In genomic region chr4:72970756-72971155, GRCh38 we compare ENCODE assay signal across 15 cellular contexts.
DNase-seq lines count a peak whose midpoint lies in the region; ATAC-seq and TF ChIP-seq lines count a peak whose summit lies in the region.
"Had no signal": no experiment of that assay in that cellular context is flagged by ENCODE, and none has a peak within 500 bp of the region (broad histone marks: within the 10 kb centered on the region; RNA-seq: fewer than 3 reads in every experiment).

No MANE protein-coding gene starts in this region.

- H3K4me3 Mint-ChIP-seq in HFFc6 = peak overlapping the region; percentile 26; the same call in 1 of the 2 replicates

- intact Hi-C loops in ascending aorta (cut with DNase I) = loop anchor here (5.0 kb wide), 1 partner anchor 73 kb away; no protein-coding TSS in a partner anchor

- peak overlapping the region; percentile 64 to 81 for H3K27ac ChIP-seq in ascending aorta
- peak overlapping the region; percentile 75 to 80 for H3K27ac ChIP-seq in thoracic aorta
- H3K27ac ChIP-seq: BLaER1 treated with 17β-estradiol and CSF1 and Interleukin-3, amounts not matched to agents 10 nM and 100 nM; SK-N-MC had no signal

- no peaks in the 10 kb centered on the region for H3K27me3 ChIP-seq in ascending aorta
- H3K27me3 ChIP-seq in thoracic aorta (replicated peaks; ENCODE audit: insufficient read depth) = no peaks in the 10 kb centered on the region
- H3K27me3 ChIP-seq: BLaER1 treated with 17β-estradiol and CSF1 and Interleukin-3, amounts not matched to agents 10 nM and 100 nM had no signal

- 0 out of 2 replicates have a peak, but pooled peaks cover 8% of the 10 kb centered on the region for H3K9me3 Mint-ChIP-seq in HFFc6

- peak overlapping the region; percentile 90 for H3K27ac Mint-ChIP-seq in HFFc6

- peaks cover 66% of the 10 kb centered on the region for H3K4me1 Mint-ChIP-seq in HFFc6 (ENCODE audit: low read depth)

- H3K36me3 ChIP-seq in ascending aorta = no peaks in the 10 kb centered on the region
- no peaks in the 10 kb centered on the region for H3K36me3 ChIP-seq in thoracic aorta
- H3K36me3 ChIP-seq: BLaER1 treated with 17β-estradiol and CSF1 and Interleukin-3, amounts not matched to agents 10 nM and 100 nM had no signal

- ATAC-seq in thoracic aorta (ENCODE audit: insufficient number of reproducible peaks, low FRiP score, low read depth) (no peak), GM21360 (IDR thresholded peaks at IDR 0.05; ENCODE audit: unreplicated experiment) (no peak), HG03460 (IDR thresholded peaks at IDR 0.05; ENCODE audit: unreplicated experiment) (no peak)

- no peaks in the 10 kb centered on the region for H3K27me3 Mint-ChIP-seq in HFFc6 (ENCODE audit: insufficient read depth)

- DNase-seq in HFFc6 (no peak), ascending aorta (ENCODE audit: low spot score in 2 of 2) (no peak), fibroblast of the aortic adventitia (ENCODE audit: low read depth) (peak; percentile 17), thoracic aorta (ENCODE audit: low spot score) (no peak), NCI-H2081 (lab: John Stamatoyannopoulos, UW) (no peak)
- DNase-seq: Kasumi-1, NCI-H1417, NCI-H2029 treated with DMSO at 0.1 percent for 48 hours, NCI-H2227 treated with DMSO at 0.1 percent for 48 hours, NCI-H526, OCI-M1 had no signal

- H3K4me1 ChIP-seq in ascending aorta (peaks cover 7 to 27% of the 10 kb centered on the region in 2 donors), thoracic aorta (ENCODE audit: control insufficient read depth in 1 of 2, low read depth in 2 of 2) (peaks cover 25 to 54% of the 10 kb centered on the region in 2 donors)
- H3K4me1 ChIP-seq: BLaER1 treated with 17β-estradiol and CSF1 and Interleukin-3, amounts not matched to agents 10 nM and 100 nM had no signal

- H3K36me3 Mint-ChIP-seq in HFFc6 (ENCODE audit: low read depth) = no peaks in the 10 kb centered on the region

- H3K4me3 ChIP-seq in ascending aorta = no peak overlapping the region
- no peak overlapping the region for H3K4me3 ChIP-seq in fibroblast of the aortic adventitia (ENCODE audit: low read depth, low read length)
- H3K4me3 ChIP-seq in thoracic aorta = no peak overlapping the region
- H3K4me3 ChIP-seq: BLaER1 treated with 17β-estradiol and CSF1 and Interleukin-3, amounts not matched to agents 10 nM and 100 nM; SK-N-MC had no signal

- TF ChIP-seq CTCF in HFFc6 (IDR thresholded peaks at IDR 0.05) (no peak), ascending aorta (IDR thresholded peaks at IDR 0.05) (no peak), fibroblast of the aortic adventitia (IDR thresholded peaks at IDR 0.05; ENCODE audit: insufficient read depth, low read length) (no peak), thoracic aorta (IDR thresholded peaks at IDR 0.05) (no peak)

- H3K9me3 ChIP-seq in ascending aorta = no peaks in the 10 kb centered on the region
- H3K9me3 ChIP-seq in thoracic aorta = no peaks in the 10 kb centered on the region
- H3K9me3 ChIP-seq: BLaER1 treated with 17β-estradiol and CSF1 and Interleukin-3, amounts not matched to agents 10 nM and 100 nM had no signal
